8 cellular contexts compared by ENCODE assay signal in the genomic region with DNA sequence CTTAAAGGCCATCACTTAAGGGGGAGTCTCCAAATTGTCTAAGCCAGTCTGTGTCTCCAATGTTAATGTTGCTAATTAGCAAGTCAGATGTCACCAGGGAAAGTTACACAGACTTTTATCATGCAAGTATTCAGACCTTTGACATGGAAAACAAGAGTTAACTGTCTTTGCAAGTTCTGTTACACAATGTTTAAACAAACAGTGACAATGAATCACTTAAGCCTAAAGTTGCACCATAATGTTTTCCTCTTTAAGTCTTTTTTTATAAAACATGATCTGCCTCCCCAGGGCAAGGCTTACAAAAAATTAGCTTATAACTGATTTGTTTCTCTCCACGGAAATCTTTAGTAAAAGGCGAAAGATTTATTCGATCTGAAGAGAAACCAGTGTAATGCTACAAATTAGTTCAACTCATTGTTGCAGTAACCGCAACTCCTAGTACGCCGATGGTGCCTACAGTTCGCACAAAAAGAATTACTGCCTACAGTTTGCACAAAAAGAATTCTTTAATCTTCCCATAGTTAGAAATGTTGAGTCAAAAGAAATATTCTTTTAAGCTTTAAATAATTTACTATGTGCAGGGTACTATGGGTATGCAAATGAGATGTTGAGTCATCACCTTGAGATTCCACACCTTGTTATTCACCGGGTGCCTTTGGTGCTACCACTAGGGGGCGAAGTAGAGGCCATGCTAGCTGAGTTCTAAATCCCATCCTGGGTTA. TPM values are rescaled to one million over a fixed set of nuclear protein-coding genes. Genes with fewer than 3 reads are reported as not detected.
DNase-seq lines count a peak whose midpoint lies in the region; ATAC-seq and TF ChIP-seq lines count a peak whose summit lies in the region.

No MANE protein-coding gene starts in this region.

- H3K9me3 ChIP-seq in ectodermal cell (ENCODE audit: control insufficient read depth, low read length) = no peaks in the 10 kb centered on the region

- H3K4me3 ChIP-seq in AG04449 (ENCODE audit: low read depth, low read length) (no peak overlapping the region), ectodermal cell (ENCODE audit: insufficient read depth, low read depth, low read length) (no peak overlapping the region)

- WGBS in ectodermal cell, 2 experiments = 1 to 7% methylated on average over 9 of the region's 9 CpGs

- CTCF ChIA-PET in AG04449 (lab: Yijun Ruan, JAX) = interaction anchor here (0.6 to 14.7 kb wide), 20 partner anchors 11 to 761 kb away, joined by 3 to 411 read pairs (median 6); a partner anchor contains a TSS

- no peaks in the 10 kb centered on the region for H3K4me1 ChIP-seq in ectodermal cell (ENCODE audit: control insufficient read depth, insufficient read depth, low read length)

- peak overlapping the region; percentile 99 to 100 for H3K27ac Mint-ChIP-seq in stimulated activated naive CD8-positive, alpha-beta T cell treated with anti-CD3 and anti-CD28 coated beads, Interleukin-15, amount 100 ng/mL, for 72 hours

- peak; percentile 81 for TF ChIP-seq CTCF in AG04449 (IDR thresholded peaks at IDR 0.05; ENCODE audit: insufficient read depth, low read length, missing control alignments)

- H3K9me3 Mint-ChIP-seq in stimulated activated naive CD8-positive, alpha-beta T cell treated with anti-CD3 and anti-CD28 coated beads, Interleukin-15, amount 100 ng/mL, for 72 hours = no peaks in the 10 kb centered on the region

- peaks cover 51% of the 10 kb centered on the region for H3K4me1 Mint-ChIP-seq in stimulated activated naive CD8-positive, alpha-beta T cell treated with anti-CD3 and anti-CD28 coated beads, Interleukin-15, amount 100 ng/mL, for 72 hours

- ATAC-seq in GM18502 (IDR thresholded peaks at IDR 0.05; ENCODE audit: poor library complexity, unreplicated experiment) (peak; percentile 79), HG02870 (IDR thresholded peaks at IDR 0.05; ENCODE audit: unreplicated experiment) (peak; percentile 73)
- ATAC-seq in stimulated activated naive CD8-positive, alpha-beta T cell treated with anti-CD3 and anti-CD28 coated beads, Interleukin-15, amount 100 ng/mL, for 72 hours = peak; percentile 81

- H3K27me3 Mint-ChIP-seq in stimulated activated naive CD8-positive, alpha-beta T cell treated with anti-CD3 and anti-CD28 coated beads, Interleukin-15, amount 100 ng/mL, for 72 hours = peaks cover 23% of the 10 kb centered on the region

- peak; percentile 89 for DNase-seq in AG04449 (ENCODE audit: low read depth, low spot score)
- DNase-seq in NCI-H2081 (lab: John Stamatoyannopoulos, UW) = peak; percentile 50 to 57
- peak; percentile 60 for DNase-seq in activated CD4-positive, CD25-positive, alpha-beta regulatory T cell treated with anti-CD3 and anti-CD28 coated beads, Interleukin-2, amount 50 U/mL, for 72 hours
- peak; percentile 22 for DNase-seq in mucosa of gallbladder (ENCODE audit: low spot score)
- DNase-seq in stimulated activated naive CD8-positive, alpha-beta T cell treated with anti-CD3 and anti-CD28 coated beads, Interleukin-15, amount 100 ng/mL, for 72 hours = peak; percentile 76 to 82

- H3K27ac ChIP-seq in ectodermal cell (ENCODE audit: insufficient read depth, low read depth, low read length, poor library complexity, severe bottlenecking) = peak overlapping the region; percentile 88

- H3K4me3 Mint-ChIP-seq in stimulated activated naive CD8-positive, alpha-beta T cell treated with anti-CD3 and anti-CD28 coated beads, Interleukin-15, amount 100 ng/mL, for 72 hours = no peak overlapping the region

- POLR2A ChIA-PET in AG04449 (lab: Yijun Ruan, JAX) = interaction anchor here (0.6 to 2.1 kb wide), 17 partner anchors 10 to 884 kb away, joined by 3 to 27 read pairs (median 4); a partner anchor contains a TSS

- H3K27me3 ChIP-seq in ectodermal cell (ENCODE audit: control insufficient read depth, insufficient read depth, low read length, poor library complexity, severe bottlenecking) = no peaks in the 10 kb centered on the region

- H3K36me3 ChIP-seq in ectodermal cell (ENCODE audit: control insufficient read depth, insufficient read depth, low read length) = no peaks in the 10 kb centered on the region

RNA-seq across cellular contexts. Expression of a gene that starts 45.3 kb away (rescaled TPM):
- 7.5 TPM for polyA plus RNA-seq in ectodermal cell (2013, experiment 1 of 4)
- 8.4 TPM for polyA plus RNA-seq in ectodermal cell (2013, experiment 2 of 4)
- 5.4 TPM for polyA plus RNA-seq in ectodermal cell (2013, experiment 3 of 4)
- polyA plus RNA-seq in ectodermal cell (2013, experiment 4 of 4) = 5.4 TPM
- total RNA-seq in mucosa of gallbladder = 14.4 TPM

Comparison
In these comparisons a context has a peak if more than half of its experiments do, and no peak if none do; other contexts are left out.
1. DNase-seq: peak in every context shown above with its lines; median percentile 89 in AG04449; 79 in stimulated activated naive CD8-positive, alpha-beta T cell treated with anti-CD3 and anti-CD28 coated beads, Interleukin-15, amount 100 ng/mL, for 72 hours; 60 in activated CD4-positive, CD25-positive, alpha-beta regulatory T cell treated with anti-CD3 and anti-CD28 coated beads, Interleukin-2, amount 50 U/mL, for 72 hours; 54 in NCI-H2081; 22 in mucosa of gallbladder.